ENCODE assay signal across 8 cellular contexts in genomic region chr17:45098869-45099616, GRCh38. TPM values are rescaled to one million over a fixed set of nuclear protein-coding genes. Genes with fewer than 3 reads are reported as not detected.
A peak's percentile ranks its signal among the peaks of the same experiment; 100 is the strongest.
DNase-seq lines count a peak whose midpoint lies in the region; ATAC-seq and TF ChIP-seq lines count a peak whose summit lies in the region.

No MANE protein-coding gene starts in this region.

- H3K4me3 Mint-ChIP-seq in activated naive CD4-positive, alpha-beta T cell treated with anti-CD3 and anti-CD28 coated beads, Interleukin-2, amount 10 ng/mL, durations not matched to agents 7 days and 5 days: no peak overlapping the region

- no peaks in the 10 kb centered on the region for H3K4me1 Mint-ChIP-seq in activated naive CD4-positive, alpha-beta T cell treated with anti-CD3 and anti-CD28 coated beads, Interleukin-2, amount 10 ng/mL, durations not matched to agents 7 days and 5 days

- H3K4me3 ChIP-seq in DND-41 (ENCODE audit: low read depth in 1 of 2, low read length in 2 of 2) (no peak overlapping the region), MM.1S (ENCODE audit: low read length) (no peak overlapping the region), parathyroid adenoma (ENCODE audit: low read depth, low read length) (no peak overlapping the region), thyroid gland (replicated peaks in 1 of 3) (no peak overlapping the region)

- DNase-seq in DND-41: peak; percentile 73
- peak; percentile 62 for DNase-seq in MM.1S
- peak; percentile 76 for DNase-seq in SK-MEL-5 (ENCODE audit: low read depth, low spot score)
- DNase-seq in activated naive CD4-positive, alpha-beta T cell treated with anti-CD3 and anti-CD28 coated beads, Interleukin-2, amount 10 ng/mL, durations not matched to agents 7 days and 5 days: peak; percentile 86
- DNase-seq in globus pallidus (ENCODE audit: low spot score): peak; percentile 78
- DNase-seq in thyroid gland: peak; percentile 94

- H3K27me3 ChIP-seq in DND-41 (ENCODE audit: insufficient read depth, low read length, poor library complexity): no peaks in the 10 kb centered on the region
- no peaks in the 10 kb centered on the region for H3K27me3 ChIP-seq in MM.1S (replicated peaks; ENCODE audit: insufficient read depth, low read length)
- no peaks in the 10 kb centered on the region for H3K27me3 ChIP-seq in parathyroid adenoma (ENCODE audit: control insufficient read depth, insufficient read depth, low read length)
- no peaks in the 10 kb centered on the region for H3K27me3 ChIP-seq in thyroid gland

- peaks cover 57% of the 10 kb centered on the region for H3K36me3 Mint-ChIP-seq in activated naive CD4-positive, alpha-beta T cell treated with anti-CD3 and anti-CD28 coated beads, Interleukin-2, amount 10 ng/mL, durations not matched to agents 7 days and 5 days

- ATAC-seq in DND-41 (ENCODE audit: insufficient read depth, low read depth): peak; percentile 90
- no peak for ATAC-seq in GM21423 (IDR thresholded peaks at IDR 0.05; ENCODE audit: unreplicated experiment)

- H3K9me3 Mint-ChIP-seq in activated naive CD4-positive, alpha-beta T cell treated with anti-CD3 and anti-CD28 coated beads, Interleukin-2, amount 10 ng/mL, durations not matched to agents 7 days and 5 days: no peaks in the 10 kb centered on the region

- H2AFZ ChIP-seq in DND-41 (ENCODE audit: low read depth, low read length) (no peak overlapping the region), MM.1S (ENCODE audit: low read length) (no peak overlapping the region), parathyroid adenoma (no peak overlapping the region)

- TF ChIP-seq CTCF in DND-41 (IDR thresholded peaks at IDR 0.05; ENCODE audit: borderline replicate concordance, extremely low read depth, low read length, poor library complexity, severe bottlenecking) (peak; percentile 90), MM.1S (IDR thresholded peaks at IDR 0.05; ENCODE audit: low read length) (peak; percentile 82), parathyroid adenoma (IDR thresholded peaks at IDR 0.05) (peak; percentile 93), thyroid gland (IDR thresholded peaks at IDR 0.05) (peak; percentile 89 to 95 (median 92))

- H3K4me1 ChIP-seq in DND-41 (ENCODE audit: insufficient read depth, low read length) (no peaks in the 10 kb centered on the region), MM.1S (ENCODE audit: low read length) (no peaks in the 10 kb centered on the region), parathyroid adenoma (no peaks in the 10 kb centered on the region), thyroid gland (peaks cover 0 to 36% of the 10 kb centered on the region in 2 donors)

- H3K79me2 ChIP-seq in DND-41 (ENCODE audit: insufficient read depth, low read length) (no peaks in the 10 kb centered on the region), MM.1S (ENCODE audit: low read length) (peaks cover 3% of the 10 kb centered on the region; the same call in 1 of the 2 replicates), parathyroid adenoma (no peaks in the 10 kb centered on the region)

- H3K27ac ChIP-seq in DND-41 (ENCODE audit: low read length): no peak overlapping the region
- no peak overlapping the region for H3K27ac ChIP-seq in MM.1S (ENCODE audit: low read length)
- no peak overlapping the region for H3K27ac ChIP-seq in parathyroid adenoma
- H3K27ac ChIP-seq in thyroid gland: peak overlapping the region in 1 of 3 donors; percentile 32

- intact Hi-C loops in thyroid gland (cut with DNase I): loop anchor here (5.0 kb wide), 1 partner anchor 77 kb away; no protein-coding TSS in a partner anchor

- H3K9ac ChIP-seq in DND-41 (ENCODE audit: low read depth, low read length) (no peak overlapping the region), MM.1S (ENCODE audit: low read length) (no peak overlapping the region), parathyroid adenoma (no peak overlapping the region)

- H3K4me2 ChIP-seq in DND-41 (ENCODE audit: insufficient read depth, low read length) (no peak overlapping the region), MM.1S (ENCODE audit: low read depth, low read length) (no peak overlapping the region), parathyroid adenoma (ENCODE audit: low read length) (no peak overlapping the region)

- WGBS in thyroid gland, 2 donors: 31 to 48% methylated on average over 8 to 9 of the region's 9 CpGs

- H3K27me3 Mint-ChIP-seq in activated naive CD4-positive, alpha-beta T cell treated with anti-CD3 and anti-CD28 coated beads, Interleukin-2, amount 10 ng/mL, durations not matched to agents 7 days and 5 days: no peaks in the 10 kb centered on the region

- in situ Hi-C loops in SK-MEL-5 (cut with HindIII; ENCODE audit: low pct_unique_long_range_greater_than_20kb, low sequenced_read_pairs): no loop called here

- no peak overlapping the region for H3K27ac Mint-ChIP-seq in activated naive CD4-positive, alpha-beta T cell treated with anti-CD3 and anti-CD28 coated beads, Interleukin-2, amount 10 ng/mL, durations not matched to agents 7 days and 5 days

- H3F3A ChIP-seq in MM.1S (ENCODE audit: insufficient read depth, low read length): no peaks in the 10 kb centered on the region

- TF ChIP-seq POLR2A in thyroid gland (IDR thresholded peaks at IDR 0.05): no peak

- H4K20me1 ChIP-seq in DND-41 (ENCODE audit: insufficient read depth, low read length) (peaks cover 13% of the 10 kb centered on the region), MM.1S (ENCODE audit: insufficient read depth, low read length) (no peaks in the 10 kb centered on the region)

- H3K9me3 ChIP-seq in DND-41 (ENCODE audit: insufficient read depth, low read length, severe bottlenecking) (no peaks in the 10 kb centered on the region), MM.1S (replicated peaks; ENCODE audit: insufficient read depth, low read length) (no peaks in the 10 kb centered on the region), parathyroid adenoma (ENCODE audit: control insufficient read depth, low read length) (no peaks in the 10 kb centered on the region), thyroid gland (no peaks in the 10 kb centered on the region)

- CTCF ChIA-PET in activated naive CD4-positive, alpha-beta T cell treated with anti-CD3 and anti-CD28 coated beads, Interleukin-2, amount 10 ng/mL, durations not matched to agents 7 days and 5 days (lab: Charles Lee): interaction anchor here (0.7 to 3.3 kb wide), 28 partner anchors 10 to 320 kb away, joined by 3 to 28 read pairs (median 4); partner anchors contain the start of genes ACBD4, HEXIM1 and NMT1

- H3K9me2 ChIP-seq in MM.1S (replicated peaks; ENCODE audit: insufficient read depth, low read length): no peaks in the 10 kb centered on the region

- peaks cover 87% of the 10 kb centered on the region for H3K36me3 ChIP-seq in DND-41 (ENCODE audit: insufficient read depth, low read length)
- H3K36me3 ChIP-seq in MM.1S (replicated peaks; ENCODE audit: insufficient read depth, low read length): peaks cover 19% of the 10 kb centered on the region
- no peaks in the 10 kb centered on the region for H3K36me3 ChIP-seq in parathyroid adenoma (ENCODE audit: control insufficient read depth, insufficient read depth, low read length)
- peaks cover 60 to 75% of the 10 kb centered on the region in 2 donors for H3K36me3 ChIP-seq in thyroid gland

RNA-seq across cellular contexts. Expression of gene PLCD3, which starts 33.3 kb away (rescaled TPM):
- total RNA-seq in SK-MEL-5 (2014; rRNA removed; shearing (Covaris generic)): 4.0 and 9.8 TPM in 2 replicates
- polyA plus RNA-seq in SK-MEL-5 (2015; cell fraction: cytosol; rRNA removed): 31.2 and 36.3 TPM in 2 replicates
- 20.6 and 47.6 TPM in 2 replicates for polyA plus RNA-seq in SK-MEL-5 (2015; cell fraction: nucleus; rRNA removed)
- total RNA-seq in thyroid gland: 10 to 100 TPM in 3 of 4 donors, 1 to 10 TPM in 1; 8.6 to 24.8 (median 16.9) TPM

RNA-seq across cellular contexts. Expression of gene ACBD4, which starts 36.4 kb away (rescaled TPM):
- 1.7 and 3.3 TPM in 2 replicates for total RNA-seq in SK-MEL-5 (2014; rRNA removed; shearing (Covaris generic))
- polyA plus RNA-seq in SK-MEL-5 (2015; cell fraction: cytosol; rRNA removed): 4.2 and 5.6 TPM in 2 replicates
- polyA plus RNA-seq in SK-MEL-5 (2015; cell fraction: nucleus; rRNA removed): 13.5 and 22.8 TPM in 2 replicates
- total RNA-seq in thyroid gland: 10 to 100 TPM; 16.7 to 20.4 (median 17.7) TPM

RNA-seq across cellular contexts. Expression of gene NMT1, which starts 37.9 kb away (rescaled TPM):
- 71.5 and 78.0 TPM in 2 replicates for total RNA-seq in SK-MEL-5 (2014; rRNA removed; shearing (Covaris generic))
- 71.8 and 85.7 TPM in 2 replicates for polyA plus RNA-seq in SK-MEL-5 (2015; cell fraction: cytosol; rRNA removed)
- 61.5 and 64.3 TPM in 2 replicates for polyA plus RNA-seq in SK-MEL-5 (2015; cell fraction: nucleus; rRNA removed)
- total RNA-seq in thyroid gland: 10 to 100 TPM; 71.7 to 98.9 (median 85.2) TPM

RNA-seq across cellular contexts. Expression of gene DCAKD, which starts 47.6 kb away (rescaled TPM):
- total RNA-seq in SK-MEL-5 (2014; rRNA removed; shearing (Covaris generic)): 32.1 and 41.4 TPM in 2 replicates
- 46.2 and 51.5 TPM in 2 replicates for polyA plus RNA-seq in SK-MEL-5 (2015; cell fraction: cytosol; rRNA removed)
- 22.3 and 26.7 TPM in 2 replicates for polyA plus RNA-seq in SK-MEL-5 (2015; cell fraction: nucleus; rRNA removed)
- total RNA-seq in thyroid gland: 100 to 1,000 TPM in 1 of 4 donors, 10 to 100 TPM in 3; 53.5 to 102 (median 72.9) TPM

RNA-seq across cellular contexts. Expression of gene HEXIM1, which starts 49.2 kb away (rescaled TPM):
- 10.6 and 14.4 TPM in 2 replicates for total RNA-seq in SK-MEL-5 (2014; rRNA removed; shearing (Covaris generic))
- polyA plus RNA-seq in SK-MEL-5 (2015; cell fraction: cytosol; rRNA removed): 31.6 and 32.3 TPM in 2 replicates
- polyA plus RNA-seq in SK-MEL-5 (2015; cell fraction: nucleus; rRNA removed): 24.4 and 38.3 TPM in 2 replicates
- 10 to 100 TPM; 15.6 to 33.5 (median 18.4) TPM for total RNA-seq in thyroid gland
